In genomic region chr7:107754642-107755041, GRCh38 we compare ENCODE assay signal across 17 cellular contexts. TPM values are rescaled to one million over a fixed set of nuclear protein-coding genes. Genes with fewer than 3 reads are reported as not detected.
DNase-seq lines count a peak whose midpoint lies in the region; ATAC-seq and TF ChIP-seq lines count a peak whose summit lies in the region.
"Had no signal": no experiment of that assay in that cellular context is flagged by ENCODE, and none has a peak within 500 bp of the region (broad histone marks: within the 10 kb centered on the region; RNA-seq: fewer than 3 reads in every experiment).

No MANE protein-coding gene starts in this region.

- H3K4me3 ChIP-seq in MM.1S (ENCODE audit: low read length) (no peak overlapping the region), epithelial cell of esophagus (ENCODE audit: low read length) (no peak overlapping the region)
- H3K4me3 ChIP-seq: heart right ventricle had no signal

- no peaks in the 10 kb centered on the region for H3K9me3 ChIP-seq in MM.1S (replicated peaks; ENCODE audit: insufficient read depth, low read length)
- H3K9me3 ChIP-seq: heart right ventricle had no signal

- no peak overlapping the region for H3K4me3 Mint-ChIP-seq in activated CD8-positive, alpha-beta memory T cell treated with anti-CD3 and anti-CD28 coated beads, Interleukin-2, amount 10 ng/mL, durations not matched to agents 7 days and 5 days
- no peak overlapping the region for H3K4me3 Mint-ChIP-seq in osteocyte (ENCODE audit: unreplicated experiment)
- H3K4me3 Mint-ChIP-seq: central memory CD8-positive, alpha-beta T cell; memory B cell had no signal

- no peak overlapping the region for H3K27ac ChIP-seq in MM.1S (ENCODE audit: low read length)
- H3K27ac ChIP-seq: epithelial cell of prostate, heart right ventricle had no signal

- no peak overlapping the region for H3K9ac ChIP-seq in MM.1S (ENCODE audit: low read length)

- peaks cover 33% of the 10 kb centered on the region for H3K79me2 ChIP-seq in MM.1S (ENCODE audit: low read length)

- no peak overlapping the region for H3K4me2 ChIP-seq in MM.1S (ENCODE audit: low read depth, low read length)

- H3K4me1 ChIP-seq in MM.1S (ENCODE audit: low read length) = no peaks in the 10 kb centered on the region
- H3K4me1 ChIP-seq: heart right ventricle had no signal

- no peaks in the 10 kb centered on the region for H3K9me2 ChIP-seq in MM.1S (replicated peaks; ENCODE audit: insufficient read depth, low read length)

- H3K4me1 Mint-ChIP-seq in activated CD8-positive, alpha-beta memory T cell treated with anti-CD3 and anti-CD28 coated beads, Interleukin-2, amount 10 ng/mL, durations not matched to agents 7 days and 5 days = peaks cover 6% of the 10 kb centered on the region
- no peaks in the 10 kb centered on the region for H3K4me1 Mint-ChIP-seq in osteocyte (ENCODE audit: unreplicated experiment)

- no peaks in the 10 kb centered on the region for H3K9me3 Mint-ChIP-seq in activated CD8-positive, alpha-beta memory T cell treated with anti-CD3 and anti-CD28 coated beads, Interleukin-2, amount 10 ng/mL, durations not matched to agents 7 days and 5 days (ENCODE audit: low read depth)
- H3K9me3 Mint-ChIP-seq in osteocyte (ENCODE audit: unreplicated experiment) = no peaks in the 10 kb centered on the region
- H3K9me3 Mint-ChIP-seq: central memory CD8-positive, alpha-beta T cell; memory B cell had no signal

- H3K27me3 Mint-ChIP-seq in activated CD8-positive, alpha-beta memory T cell treated with anti-CD3 and anti-CD28 coated beads, Interleukin-2, amount 10 ng/mL, durations not matched to agents 7 days and 5 days = no peaks in the 10 kb centered on the region
- no peaks in the 10 kb centered on the region for H3K27me3 Mint-ChIP-seq in osteocyte (ENCODE audit: unreplicated experiment)
- H3K27me3 Mint-ChIP-seq: central memory CD8-positive, alpha-beta T cell; memory B cell had no signal

- H3F3A ChIP-seq in MM.1S (ENCODE audit: insufficient read depth, low read length) = no peaks in the 10 kb centered on the region

- DNase-seq in activated CD8-positive, alpha-beta memory T cell treated with anti-CD3 and anti-CD28 coated beads, Interleukin-2, amount 10 ng/mL, durations not matched to agents 7 days and 5 days = no peak
- DNase-seq in activated CD8-positive, alpha-beta memory T cell treated with anti-CD3 and anti-CD28 coated beads for 24 hours = no peak
- DNase-seq in MM.1S = no peak
- no peak for DNase-seq in epithelial cell of esophagus (ENCODE audit: low read depth)
- no peak for DNase-seq in osteocyte (ENCODE audit: extremely low spot score, unreplicated experiment)
- DNase-seq in NCI-H1105 treated with DMSO at 0.1 percent for 48 hours (lab: John Stamatoyannopoulos, UW) = no peak
- no peak for DNase-seq in cerebellar cortex (ENCODE audit: low spot score)
- DNase-seq: heart right ventricle, islet precursor cell, NCI-H1694, retina, substantia nigra had no signal

- H4K20me1 ChIP-seq in MM.1S (ENCODE audit: insufficient read depth, low read length) = peaks cover 13% of the 10 kb centered on the region

- peak; percentile 36 for TF ChIP-seq CTCF in MM.1S (IDR thresholded peaks at IDR 0.05; ENCODE audit: low read length)
- TF ChIP-seq CTCF in epithelial cell of esophagus (IDR thresholded peaks at IDR 0.05; ENCODE audit: insufficient read depth, low read depth, low read length, missing control alignments) = peak; percentile 22
- TF ChIP-seq CTCF in osteocyte (IDR thresholded peaks at IDR 0.05) = peak; percentile 14

- CTCF ChIA-PET in activated CD8-positive, alpha-beta memory T cell treated with anti-CD3 and anti-CD28 coated beads, Interleukin-2, amount 10 ng/mL, durations not matched to agents 7 days and 5 days (lab: Charles Lee) = no interaction called here

- no peak for ATAC-seq in activated CD8-positive, alpha-beta memory T cell treated with anti-CD3 and anti-CD28 coated beads, Interleukin-2, amount 10 ng/mL, durations not matched to agents 7 days and 5 days
- ATAC-seq in GM21825 (IDR thresholded peaks at IDR 0.05; ENCODE audit: unreplicated experiment) = no peak
- ATAC-seq: heart right ventricle had no signal

- H3K36me3 Mint-ChIP-seq in activated CD8-positive, alpha-beta memory T cell treated with anti-CD3 and anti-CD28 coated beads, Interleukin-2, amount 10 ng/mL, durations not matched to agents 7 days and 5 days = peaks cover 60% of the 10 kb centered on the region
- peaks cover 61% of the 10 kb centered on the region for H3K36me3 Mint-ChIP-seq in osteocyte (ENCODE audit: unreplicated experiment)

- peak overlapping the region; percentile 36 for H3K27ac Mint-ChIP-seq in activated CD8-positive, alpha-beta memory T cell treated with anti-CD3 and anti-CD28 coated beads, Interleukin-2, amount 10 ng/mL, durations not matched to agents 7 days and 5 days
- no peak overlapping the region for H3K27ac Mint-ChIP-seq in osteocyte (ENCODE audit: unreplicated experiment)
- H3K27ac Mint-ChIP-seq: memory B cell had no signal

- no peak overlapping the region for H2AFZ ChIP-seq in MM.1S (ENCODE audit: low read length)

- no peaks in the 10 kb centered on the region for H3K27me3 ChIP-seq in MM.1S (replicated peaks; ENCODE audit: insufficient read depth, low read length)
- H3K27me3 ChIP-seq: heart right ventricle had no signal

- H3K36me3 ChIP-seq in MM.1S (replicated peaks; ENCODE audit: insufficient read depth, low read length) = peaks cover 47% of the 10 kb centered on the region

RNA-seq across cellular contexts. Expression of gene CBLL1, which starts 10.7 kb away (rescaled TPM):
- total RNA-seq in activated CD8-positive, alpha-beta memory T cell treated with anti-CD3 and anti-CD28 coated beads, Interleukin-2, amount 10 ng/mL, durations not matched to agents 7 days and 5 days = 10 to 100 TPM; 32.2 to 39.7 TPM
- 23.8 and 26.2 TPM in 2 replicates for total RNA-seq in osteocyte

RNA-seq across cellular contexts. Expression of gene SLC26A3, which starts 48.4 kb away (rescaled TPM):
- total RNA-seq in activated CD8-positive, alpha-beta memory T cell treated with anti-CD3 and anti-CD28 coated beads, Interleukin-2, amount 10 ng/mL, durations not matched to agents 7 days and 5 days = not detected
- not detected in 2 replicates for total RNA-seq in osteocyte
- total RNA-seq: heart right ventricle, HT1080 had no signal
